31 cellular contexts compared by ENCODE assay signal in the genomic region with DNA sequence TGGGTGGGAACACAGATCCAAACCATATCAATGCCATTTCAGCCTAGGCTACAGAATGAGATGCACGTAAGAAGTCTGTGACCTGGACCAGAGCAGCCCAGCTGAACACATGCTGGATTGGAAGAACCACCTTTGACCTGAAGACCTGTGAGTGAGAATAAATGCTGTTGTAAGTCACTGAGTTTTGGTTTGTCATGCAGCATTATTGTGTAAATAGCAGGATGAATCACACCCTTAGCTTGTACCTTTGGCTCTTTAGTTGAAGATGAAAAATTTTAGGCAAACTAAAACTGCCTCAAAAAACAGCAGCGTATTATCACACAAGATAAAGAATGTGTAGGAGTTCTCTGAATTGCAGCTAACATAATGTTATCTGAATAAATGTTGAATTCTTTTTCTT.
A peak's percentile ranks its signal among the peaks of the same experiment; 100 is the strongest.
DNase-seq lines count a peak whose midpoint lies in the region; ATAC-seq, FAIRE-seq and TF ChIP-seq lines count a peak whose summit lies in the region.
"Had no signal": no experiment of that assay in that cellular context is flagged by ENCODE, and none has a peak within 500 bp of the region (broad histone marks: within the 10 kb centered on the region; RNA-seq: fewer than 3 reads in every experiment).

No MANE protein-coding gene starts in this region.

- H2AK5ac ChIP-seq in mesenchymal stem cell (ENCODE audit: low read length, severe bottlenecking) (no peak overlapping the region), mesendoderm (ENCODE audit: low read length) (no peak overlapping the region)

- H4K91ac ChIP-seq in mesenchymal stem cell (ENCODE audit: low read length): no peak overlapping the region

- CTCF ChIA-PET in HepG2 (lab: Yijun Ruan, JAX; ENCODE audit: low intra/inter-chr PET ratio, low total read pairs): no interaction called here

- H3K4me3 ChIP-seq in mesenchymal stem cell (ENCODE audit: insufficient read depth in 1 of 2, low read depth in 1 of 2, low read length in 2 of 2) (no peak overlapping the region), HepG2 (replicated peaks in 1 of 3; ENCODE audit: insufficient read depth in 1 of 3, low read depth in 2 of 3, low read length in 3 of 3) (no peak overlapping the region), mesendoderm (ENCODE audit: low read length) (no peak overlapping the region)
- H3K4me3 ChIP-seq: BLaER1 treated with 17β-estradiol and CSF1 and Interleukin-3, amounts not matched to agents 10 nM and 100 nM; heart right ventricle; prostate gland; sigmoid colon; upper lobe of right lung had no signal

- in situ Hi-C loops in HepG2 (cut with HindIII; ENCODE audit: extremely low pct_ligation_motif_present, low pct_unique_long_range_greater_than_20kb): no loop called here

- H3K18ac ChIP-seq in mesenchymal stem cell (ENCODE audit: low read depth in 1 of 2, low read length in 2 of 2) (no peak overlapping the region), mesendoderm (ENCODE audit: low read length) (no peak overlapping the region)

- no peak overlapping the region for H4K5ac ChIP-seq in mesendoderm (ENCODE audit: low read length)

- DNase-seq in ELR (ENCODE audit: low read depth) (peak; percentile 11), RKO (ENCODE audit: low spot score) (peak; percentile 4), mesenchymal stem cell (peak; percentile 16), HepG2 (ENCODE audit: low spot score) (no peak), NCI-H748 (lab: John Stamatoyannopoulos, UW; ENCODE audit: unreplicated experiment) (no peak), mesendoderm (no peak)
- DNase-seq: ACHN; activated CD4-positive, alpha-beta T cell treated with anti-CD3 and anti-CD28 coated beads, Interleukin-2, amount 50 U/mL, for 48 hours; activated naive CD4-positive, alpha-beta T cell treated with anti-CD3 and anti-CD28 coated beads, Interleukin-2, amount 10 ng/mL, durations not matched to agents 7 days and 5 days; aorta; dermis blood vessel endothelial cell; DMS79 treated with DMSO at 0.1 percent for 48 hours; foreskin melanocyte; heart right ventricle; NK-92 treated with Interleukin-12 subunit alpha and Interleukin-12 subunit beta, amount 100 ng/mL, for 24 hours; sigmoid colon; stimulated activated CD4-positive, alpha-beta T cell treated with anti-CD3 and anti-CD28 coated beads, Interleukin-15, amount 100 ng/mL, for 24 hours; stimulated activated naive B cell treated with anti-CD40 and anti-IgM and Interleukin-4, amounts not matched to agents 10 μg/mL and 1 μg/mL and 100 μg/mL, for 72 hours; T-helper 1 cell; upper lobe of right lung had no signal

- H4K20me1 ChIP-seq in HepG2 (ENCODE audit: insufficient read depth, low read length): no peaks in the 10 kb centered on the region
- H4K20me1 ChIP-seq: BLaER1 treated with 17β-estradiol and CSF1 and Interleukin-3, amounts not matched to agents 10 nM and 100 nM had no signal

- no peaks in the 10 kb centered on the region for H3K36me3 ChIP-seq in mesenchymal stem cell (ENCODE audit: control insufficient read depth in 1 of 2, insufficient read depth in 2 of 2, low read depth in 1 of 2, low read length in 2 of 2)
- no peaks in the 10 kb centered on the region for H3K36me3 ChIP-seq in HepG2 (replicated peaks in 1 of 2; ENCODE audit: control insufficient read depth in 1 of 2, insufficient read depth in 2 of 2, low read length in 2 of 2)
- no peaks in the 10 kb centered on the region for H3K36me3 ChIP-seq in mesendoderm (ENCODE audit: control insufficient read depth, insufficient read depth, low read length)
- H3K36me3 ChIP-seq: BLaER1 treated with 17β-estradiol and CSF1 and Interleukin-3, amounts not matched to agents 10 nM and 100 nM; heart right ventricle; prostate gland; sigmoid colon; upper lobe of right lung had no signal

- H3K27me3 ChIP-seq in mesenchymal stem cell (ENCODE audit: control insufficient read depth in 1 of 2, insufficient read depth in 1 of 2, low read length in 2 of 2) (no peaks in the 10 kb centered on the region), HepG2 (ENCODE audit: control insufficient read depth in 1 of 2, insufficient read depth in 2 of 2, low read length in 2 of 2) (no peaks in the 10 kb centered on the region), mesendoderm (ENCODE audit: insufficient read depth, low read length, poor library complexity) (no peaks in the 10 kb centered on the region)
- H3K27me3 ChIP-seq: BLaER1 treated with 17β-estradiol and CSF1 and Interleukin-3, amounts not matched to agents 10 nM and 100 nM; heart right ventricle; sigmoid colon; upper lobe of right lung had no signal

- H2BK12ac ChIP-seq in mesenchymal stem cell (ENCODE audit: low read length in 2 of 2): no peak overlapping the region

- H4K8ac ChIP-seq in mesenchymal stem cell (ENCODE audit: low read length) (no peak overlapping the region), mesendoderm (ENCODE audit: low read depth, low read length) (no peak overlapping the region)

- no peak overlapping the region for H3K27ac ChIP-seq in mesenchymal stem cell (ENCODE audit: low read length, poor library complexity, severe bottlenecking)
- H3K27ac ChIP-seq in HepG2 (ENCODE audit: extremely low read length, insufficient read depth, low read length): no peak overlapping the region
- H3K27ac ChIP-seq in mesendoderm (ENCODE audit: low read depth, low read length): no peak overlapping the region
- H3K27ac ChIP-seq: BLaER1 treated with 17β-estradiol and CSF1 and Interleukin-3, amounts not matched to agents 10 nM and 100 nM; heart right ventricle; KMS-11; prostate gland; sigmoid colon; upper lobe of right lung had no signal

- POLR2A ChIA-PET in HepG2 (lab: Yijun Ruan, JAX): no interaction called here

- H2BK120ac ChIP-seq in mesenchymal stem cell (ENCODE audit: low read depth, low read length) (no peak overlapping the region), mesendoderm (ENCODE audit: low read depth, low read length) (no peak overlapping the region)

- H3K4me1 ChIP-seq in mesenchymal stem cell (ENCODE audit: control insufficient read depth, insufficient read depth, low read depth, low read length): no peaks in the 10 kb centered on the region
- H3K4me1 ChIP-seq in HepG2 (ENCODE audit: insufficient read depth, low read length): no peaks in the 10 kb centered on the region
- no peaks in the 10 kb centered on the region for H3K4me1 ChIP-seq in mesendoderm (ENCODE audit: control insufficient read depth, low read depth, low read length)
- H3K4me1 ChIP-seq: BLaER1 treated with 17β-estradiol and CSF1 and Interleukin-3, amounts not matched to agents 10 nM and 100 nM; prostate gland; sigmoid colon; upper lobe of right lung had no signal

- intact Hi-C loops in HepG2 (cut with micrococcal nuclease; ENCODE audit: unreplicated experiment): no loop called here

- no peak overlapping the region for H3K14ac ChIP-seq in mesenchymal stem cell (ENCODE audit: low read length in 2 of 2)

- no peak for TF ChIP-seq CTCF in HepG2 (CRISPR knock-in tag; IDR thresholded peaks at IDR 0.05)

- H2AFZ ChIP-seq in mesenchymal stem cell (ENCODE audit: low read depth, low read length) (no peak overlapping the region), HepG2 (ENCODE audit: low read length) (no peak overlapping the region)

- H3K9me3 ChIP-seq in mesenchymal stem cell (ENCODE audit: control insufficient read depth, low read length) (no peaks in the 10 kb centered on the region), HepG2 (ENCODE audit: low read length) (no peaks in the 10 kb centered on the region)
- H3K9me3 ChIP-seq: BLaER1 treated with 17β-estradiol and CSF1 and Interleukin-3, amounts not matched to agents 10 nM and 100 nM; heart right ventricle; prostate gland; sigmoid colon; upper lobe of right lung had no signal

- H2BK15ac ChIP-seq in mesenchymal stem cell (ENCODE audit: low read depth, poor library complexity, severe bottlenecking): no peak overlapping the region
- H2BK15ac ChIP-seq in mesendoderm (replicated peaks; ENCODE audit: low read depth): no peak overlapping the region

- no peaks in the 10 kb centered on the region for H3K79me1 ChIP-seq in mesenchymal stem cell (replicated peaks; ENCODE audit: low read length, poor library complexity, severe bottlenecking)
- H3K79me1 ChIP-seq in mesendoderm (ENCODE audit: low read length): no peaks in the 10 kb centered on the region

- no peak for TF ChIP-seq EP300 in HepG2 (IDR thresholded peaks at IDR 0.05; ENCODE audit: low read depth in 2 of 2, low read length in 2 of 2)
- TF ChIP-seq EP300 in HepG2 (CRISPR knock-in tag; IDR thresholded peaks at IDR 0.05; ENCODE audit: borderline replicate concordance): no peak

- H3K79me2 ChIP-seq in HepG2 (ENCODE audit: insufficient read depth, low read length): no peaks in the 10 kb centered on the region
- H3K79me2 ChIP-seq in mesendoderm (ENCODE audit: control insufficient read depth, insufficient read depth, low read length): no peaks in the 10 kb centered on the region

- H3K9ac ChIP-seq in mesenchymal stem cell (ENCODE audit: low read length) (no peak overlapping the region), HepG2 (ENCODE audit: insufficient read depth, low read depth, low read length) (no peak overlapping the region), mesendoderm (ENCODE audit: low read length) (no peak overlapping the region)
- H3K9ac ChIP-seq: BLaER1 treated with 17β-estradiol and CSF1 and Interleukin-3, amounts not matched to agents 10 nM and 100 nM; KMS-11 had no signal

- H3K4ac ChIP-seq in mesenchymal stem cell (ENCODE audit: low read depth in 1 of 2, low read length in 2 of 2) (no peak overlapping the region), mesendoderm (ENCODE audit: low read depth, low read length) (no peak overlapping the region)

- no peak for FAIRE-seq in HepG2 (lab: Jason Lieb, UNC)
- FAIRE-seq: endometrium, GM18507, HTR-8/SVneo, RCC 7860, TTC549 had no signal

- H3K23ac ChIP-seq in mesenchymal stem cell (ENCODE audit: low read length in 2 of 2) (no peak overlapping the region), mesendoderm (ENCODE audit: low read length) (no peak overlapping the region)

- WGBS in mesenchymal stem cell: 100% methylated on average over 1 of the region's 2 CpGs
- 39% methylated on average over 2 of the region's 2 CpGs for WGBS in HepG2 (ENCODE audit: low lambda C conversion rate)
- no CpG with 5 or more reads among the region's 2 CpGs for WGBS in mesendoderm (ENCODE audit: extremely low coverage, insufficient coverage, low lambda C conversion rate)

- H2BK5ac ChIP-seq in mesenchymal stem cell (ENCODE audit: low read depth, low read length, poor library complexity, severe bottlenecking): no peak overlapping the region
- no peak overlapping the region for H2BK5ac ChIP-seq in mesendoderm (ENCODE audit: low read length)

- no TSS peak for BruUV-seq in HepG2 (replicated peaks; lab: Mats Ljungman, UMichigan)

- no peak for TF ChIP-seq RAD21 in HepG2 (CRISPR knock-in tag; IDR thresholded peaks at IDR 0.05)

- TF ChIP-seq POLR2A in HepG2 (IDR thresholded peaks at IDR 0.05; ENCODE audit: insufficient read depth in 1 of 2, low read depth in 2 of 2, low read length in 2 of 2): no peak

- no peak overlapping the region for H3K56ac ChIP-seq in mesendoderm (ENCODE audit: low read length)

- ATAC-seq in esophagus mucosa (peak; percentile 57), HepG2 (no peak), GM21619 (IDR thresholded peaks at IDR 0.05; ENCODE audit: unreplicated experiment) (no peak)
- ATAC-seq: activated CD4-positive, CD25-positive, alpha-beta regulatory T cell treated with anti-CD3 and anti-CD28 coated beads, Interleukin-2, amount 50 U/mL, for 24 hours; heart right ventricle; stimulated activated naive B cell treated with anti-CD40 and anti-IgM and Interleukin-4, amounts not matched to agents 10 μg/mL and 1 μg/mL and 100 μg/mL, for 72 hours; upper lobe of right lung had no signal

- H3K4me2 ChIP-seq in mesenchymal stem cell (ENCODE audit: low read length, poor library complexity, severe bottlenecking) (no peak overlapping the region), HepG2 (ENCODE audit: low read depth, low read length) (no peak overlapping the region), mesendoderm (ENCODE audit: low read length) (no peak overlapping the region)
- H3K4me2 ChIP-seq: BLaER1 treated with 17β-estradiol and CSF1 and Interleukin-3, amounts not matched to agents 10 nM and 100 nM; KMS-11 had no signal

Comparison
In these comparisons a context has a peak if more than half of its experiments do, and no peak if none do; other contexts are left out.
1. DNase-seq: peak in ELR (single experiment), RKO (single experiment) and mesenchymal stem cell (single experiment); none in HepG2 (single experiment), NCI-H748 (single experiment) and mesendoderm (single experiment).